In genomic region chr6:26126394-26127221, GRCh38 we compare ENCODE assay signal across 8 cellular contexts. TPM values are rescaled to one million over a fixed set of nuclear protein-coding genes. Genes with fewer than 3 reads are reported as not detected.
DNase-seq lines count a peak whose midpoint lies in the region; ATAC-seq lines count a peak whose summit lies in the region.

No MANE protein-coding gene starts in this region.

- ATAC-seq in HG03521 (IDR thresholded peaks at IDR 0.05; ENCODE audit: unreplicated experiment), result no peak
- no peak for ATAC-seq in HG02588 (IDR thresholded peaks at IDR 0.05; ENCODE audit: unreplicated experiment)
- ATAC-seq in HG03095 (IDR thresholded peaks at IDR 0.05; ENCODE audit: unreplicated experiment), result no peak

- H3K27ac ChIP-seq in temporal lobe (ENCODE audit: low read depth, low read length), result peak overlapping the region; percentile 57

- peaks cover 59% of the 10 kb centered on the region for H3K4me1 Mint-ChIP-seq in activated T-cell treated with anti-CD3 and anti-CD28 coated beads, Interleukin-2, amount 50 U/mL, for 24 hours (ENCODE audit: low read depth)
- peaks cover 60% of the 10 kb centered on the region for H3K4me1 Mint-ChIP-seq in activated T-helper 1 cell treated with anti-CD3 and anti-CD28 coated beads, Interleukin-12 subunit alpha, Interleukin-12 subunit beta, Interleukin-2, Interleukin-4 antibody, amounts not matched to agents 30 ng/mL and 10 ng/mL and 1 ng/mL, durations not matched to agents 14 hours and 24 hours and 36 hours (ENCODE audit: low read depth)
- H3K4me1 Mint-ChIP-seq in immature natural killer cell, result peaks cover 45 to 59% of the 10 kb centered on the region in 2 donors

- intact Hi-C loops in activated T-helper 1 cell treated with anti-CD3 and anti-CD28 coated beads, Interleukin-12 subunit alpha, Interleukin-12 subunit beta, Interleukin-2, Interleukin-4 antibody, amounts not matched to agents 30 ng/mL and 10 ng/mL and 1 ng/mL, durations not matched to agents 14 hours and 24 hours and 36 hours (cut with micrococcal nuclease), result loop anchor here (1.0 kb wide), 1 partner anchor 26 kb away; no protein-coding TSS in a partner anchor

- peaks cover 63% of the 10 kb centered on the region for H3K36me3 Mint-ChIP-seq in activated T-cell treated with anti-CD3 and anti-CD28 coated beads, Interleukin-2, amount 50 U/mL, for 24 hours (ENCODE audit: low read depth)
- peaks cover 28% of the 10 kb centered on the region for H3K36me3 Mint-ChIP-seq in activated T-helper 1 cell treated with anti-CD3 and anti-CD28 coated beads, Interleukin-12 subunit alpha, Interleukin-12 subunit beta, Interleukin-2, Interleukin-4 antibody, amounts not matched to agents 30 ng/mL and 10 ng/mL and 1 ng/mL, durations not matched to agents 14 hours and 24 hours and 36 hours (ENCODE audit: low read depth)
- H3K36me3 Mint-ChIP-seq in immature natural killer cell, result peaks cover 14 to 19% (median 18%) of the 10 kb centered on the region in 3 donors

- H3K4me3 Mint-ChIP-seq in activated T-cell treated with anti-CD3 and anti-CD28 coated beads, Interleukin-2, amount 50 U/mL, for 24 hours, result peak overlapping the region; percentile 98
- H3K4me3 Mint-ChIP-seq in activated T-helper 1 cell treated with anti-CD3 and anti-CD28 coated beads, Interleukin-12 subunit alpha, Interleukin-12 subunit beta, Interleukin-2, Interleukin-4 antibody, amounts not matched to agents 30 ng/mL and 10 ng/mL and 1 ng/mL, durations not matched to agents 14 hours and 24 hours and 36 hours, result peak overlapping the region; percentile 99
- peak overlapping the region; percentile 96 to 100 (median 99) for H3K4me3 Mint-ChIP-seq in immature natural killer cell

- no peak for DNase-seq in activated T-cell treated with anti-CD3 and anti-CD28 coated beads, Interleukin-2, amount 50 U/mL, for 24 hours
- no peak for DNase-seq in activated T-cell treated with anti-CD3 and anti-CD28 coated beads, Interleukin-2, amount 50 U/mL, for 1 hour
- no peak for DNase-seq in activated T-helper 1 cell treated with anti-CD3 and anti-CD28 coated beads, Interleukin-12 subunit alpha, Interleukin-12 subunit beta, Interleukin-2, Interleukin-4 antibody, amounts not matched to agents 30 ng/mL and 10 ng/mL and 1 ng/mL, durations not matched to agents 14 hours and 24 hours and 36 hours (ENCODE audit: low spot score)
- DNase-seq in immature natural killer cell, result no peak

- peaks cover 2% of the 10 kb centered on the region for H3K9me3 Mint-ChIP-seq in activated T-cell treated with anti-CD3 and anti-CD28 coated beads, Interleukin-2, amount 50 U/mL, for 24 hours
- no peaks in the 10 kb centered on the region for H3K9me3 Mint-ChIP-seq in activated T-helper 1 cell treated with anti-CD3 and anti-CD28 coated beads, Interleukin-12 subunit alpha, Interleukin-12 subunit beta, Interleukin-2, Interleukin-4 antibody, amounts not matched to agents 30 ng/mL and 10 ng/mL and 1 ng/mL, durations not matched to agents 14 hours and 24 hours and 36 hours
- no peaks in the 10 kb centered on the region for H3K9me3 Mint-ChIP-seq in immature natural killer cell

- no peaks in the 10 kb centered on the region for H3K27me3 Mint-ChIP-seq in activated T-cell treated with anti-CD3 and anti-CD28 coated beads, Interleukin-2, amount 50 U/mL, for 24 hours
- peaks cover 3% of the 10 kb centered on the region for H3K27me3 Mint-ChIP-seq in activated T-helper 1 cell treated with anti-CD3 and anti-CD28 coated beads, Interleukin-12 subunit alpha, Interleukin-12 subunit beta, Interleukin-2, Interleukin-4 antibody, amounts not matched to agents 30 ng/mL and 10 ng/mL and 1 ng/mL, durations not matched to agents 14 hours and 24 hours and 36 hours (ENCODE audit: insufficient read depth)
- H3K27me3 Mint-ChIP-seq in immature natural killer cell (ENCODE audit: low read depth in 3 of 3), result peaks cover 19 to 22% (median 21%) of the 10 kb centered on the region in 3 donors

- H3K27ac Mint-ChIP-seq in activated T-cell treated with anti-CD3 and anti-CD28 coated beads, Interleukin-2, amount 50 U/mL, for 24 hours, result peak overlapping the region; percentile 99
- H3K27ac Mint-ChIP-seq in activated T-helper 1 cell treated with anti-CD3 and anti-CD28 coated beads, Interleukin-12 subunit alpha, Interleukin-12 subunit beta, Interleukin-2, Interleukin-4 antibody, amounts not matched to agents 30 ng/mL and 10 ng/mL and 1 ng/mL, durations not matched to agents 14 hours and 24 hours and 36 hours, result peak overlapping the region; percentile 91
- H3K27ac Mint-ChIP-seq in immature natural killer cell, result peak overlapping the region; percentile 97 to 100 (median 98)

RNA-seq across cellular contexts. Expression of gene HFE, which starts 39.4 kb away (rescaled TPM):
- total RNA-seq in activated T-helper 1 cell treated with anti-CD3 and anti-CD28 coated beads, Interleukin-12 subunit alpha, Interleukin-12 subunit beta, Interleukin-2, Interleukin-4 antibody, amounts not matched to agents 30 ng/mL and 10 ng/mL and 1 ng/mL, durations not matched to agents 14 hours and 24 hours and 36 hours, result 0.13 and 0.37 TPM in 2 replicates
- 1 to 10 TPM in 2 of 3 donors, under 1 TPM in 1; 0.90 to 5.1 (median 1.8) TPM for polyA plus RNA-seq in immature natural killer cell
- 1.2 TPM for total RNA-seq in temporal lobe
